Comparison of ENCODE assay signal across 8 cellular contexts in genomic region chr17:6639651-6640535, GRCh38. TPM values are rescaled to one million over a fixed set of nuclear protein-coding genes. Genes with fewer than 3 reads are reported as not detected.
A peak's percentile ranks its signal among the peaks of the same experiment; 100 is the strongest.
DNase-seq lines count a peak whose midpoint lies in the region; ATAC-seq and TF ChIP-seq lines count a peak whose summit lies in the region.

No MANE protein-coding gene starts in this region.

- TF ChIP-seq CTCF in GM13977 (IDR thresholded peaks at IDR 0.05; ENCODE audit: extremely low read depth, insufficient read depth, missing control alignments) (no peak), KMS-11 (conservative IDR thresholded peaks at IDR 0.05; ENCODE audit: low read depth, low read length) (no peak), foreskin fibroblast (IDR thresholded peaks at IDR 0.05; ENCODE audit: low read depth, low read length) (no peak)

- no peak overlapping the region for H2AFZ ChIP-seq in KMS-11 (ENCODE audit: low read depth)
- peak overlapping the region; percentile 100 for H2AFZ ChIP-seq in neuronal stem cell (ENCODE audit: low read length)

- H3K79me1 ChIP-seq in neuronal stem cell (ENCODE audit: low read depth, low read length), result peaks cover 31% of the 10 kb centered on the region

- peak overlapping the region; percentile 69 for H2BK5ac ChIP-seq in neuronal stem cell (ENCODE audit: low read length)

- H3K14ac ChIP-seq in neuronal stem cell (ENCODE audit: low read length), result peak overlapping the region; percentile 76

- H3K4me2 ChIP-seq in KMS-11 (no peak overlapping the region; the same call in 1 of the 2 replicates), neuronal stem cell (ENCODE audit: insufficient read depth, low read length, poor library complexity, severe bottlenecking) (peak overlapping the region; percentile 90)

- H3K4me3 Mint-ChIP-seq in activated T-cell treated with anti-CD3 and anti-CD28 coated beads, Interleukin-2, amount 50 U/mL, for 72 hours, result peak overlapping the region; percentile 90 to 93

- H3K27me3 Mint-ChIP-seq in activated T-cell treated with anti-CD3 and anti-CD28 coated beads, Interleukin-2, amount 50 U/mL, for 72 hours (ENCODE audit: low read depth), result no peaks in the 10 kb centered on the region

- peak overlapping the region; percentile 98 for H3K18ac ChIP-seq in neuronal stem cell (ENCODE audit: low read length)

- H3K36me3 ChIP-seq in KMS-11 (ENCODE audit: insufficient read depth) (no peaks in the 10 kb centered on the region), neuronal stem cell (replicated peaks in 1 of 2; ENCODE audit: control insufficient read depth in 2 of 2, insufficient read depth in 2 of 2, low read length in 2 of 2) (peaks cover 4 to 57% of the 10 kb centered on the region in 2 donors)

- H3K23ac ChIP-seq in neuronal stem cell (ENCODE audit: low read depth, low read length, poor library complexity), result peak overlapping the region; percentile 71

- H3K4me1 Mint-ChIP-seq in activated T-cell treated with anti-CD3 and anti-CD28 coated beads, Interleukin-2, amount 50 U/mL, for 72 hours (ENCODE audit: low read depth), result peaks cover 55% of the 10 kb centered on the region

- H3K4me1 ChIP-seq in KMS-11 (ENCODE audit: low read depth, poor library complexity, severe bottlenecking) (no peaks in the 10 kb centered on the region), neuronal stem cell (ENCODE audit: control insufficient read depth in 2 of 2, insufficient read depth in 1 of 2, low read depth in 1 of 2, low read length in 2 of 2) (peaks cover 9 to 13% of the 10 kb centered on the region in 2 donors)

- peak overlapping the region; percentile 30 for H2BK12ac ChIP-seq in neuronal stem cell (ENCODE audit: low read length)

- H3K4ac ChIP-seq in neuronal stem cell (ENCODE audit: low read length), result peak overlapping the region; percentile 97

- in situ Hi-C loops in GM13977 (cut with MboI; ENCODE audit: low pct_unique_long_range_greater_than_20kb, low sequenced_read_pairs, unreplicated experiment), result no loop called here

- H3K9ac ChIP-seq in KMS-11 (peak overlapping the region; percentile 37; the same call in 1 of the 2 replicates), neuronal stem cell (ENCODE audit: low read depth, low read length, poor library complexity) (peak overlapping the region; percentile 98)

- H2AK5ac ChIP-seq in neuronal stem cell (ENCODE audit: low read depth, low read length), result peak overlapping the region; percentile 97

- no peaks in the 10 kb centered on the region for H3K27me3 ChIP-seq in KMS-11 (ENCODE audit: insufficient read depth, low read depth)
- H3K27me3 ChIP-seq in neuronal stem cell (ENCODE audit: control insufficient read depth in 3 of 3, insufficient read depth in 3 of 3, low read depth in 1 of 3, low read length in 3 of 3), result no peaks in the 10 kb centered on the region

- H3K9me3 Mint-ChIP-seq in activated T-cell treated with anti-CD3 and anti-CD28 coated beads, Interleukin-2, amount 50 U/mL, for 72 hours, result no peaks in the 10 kb centered on the region

- no peaks in the 10 kb centered on the region for H3K9me3 ChIP-seq in neuronal stem cell (replicated peaks in 1 of 2; ENCODE audit: control insufficient read depth in 2 of 2, insufficient read depth in 1 of 2, low read depth in 1 of 2, low read length in 2 of 2)

- no peaks in the 10 kb centered on the region for H4K20me1 ChIP-seq in KMS-11 (ENCODE audit: insufficient read depth)

- H2BK120ac ChIP-seq in neuronal stem cell (ENCODE audit: low read depth, low read length), result no peak overlapping the region

- DNase-seq in A172 (ENCODE audit: low spot score), result peak; percentile 21
- DNase-seq in GM13977 (ENCODE audit: low spot score), result peak; percentile 33
- peak; percentile 35 to 45 for DNase-seq in activated T-cell treated with anti-CD3 and anti-CD28 coated beads, Interleukin-2, amount 50 U/mL, for 72 hours
- peak in 1 of 2 donors; percentile 70 for DNase-seq in foreskin fibroblast
- no peak for DNase-seq in neuronal stem cell (ENCODE audit: low spot score)
- no peak for DNase-seq in NCI-H446 (lab: John Stamatoyannopoulos, UW)

- no peak overlapping the region for H4K8ac ChIP-seq in neuronal stem cell (ENCODE audit: low read depth, low read length)

- H2BK15ac ChIP-seq in neuronal stem cell (ENCODE audit: low read length), result peak overlapping the region; percentile 78

- WGBS in neuronal stem cell (ENCODE audit: extremely low coverage in 2 of 2, insufficient read length in 2 of 2, insufficient replicate concordance in 1 of 2), 2 donors, result no CpG with 5 or more reads among the region's 66 CpGs

- H3K4me3 ChIP-seq in KMS-11 (IDR thresholded peaks at IDR 0.05; ENCODE audit: insufficient read depth, low read depth, low read length) (no peak overlapping the region), foreskin fibroblast (ENCODE audit: low read depth in 1 of 2, low read length in 2 of 2) (peak overlapping the region; percentile 74 to 96), neuronal stem cell (ENCODE audit: low read length in 2 of 2) (peak overlapping the region; percentile 76 to 97)

- H3K27ac Mint-ChIP-seq in activated T-cell treated with anti-CD3 and anti-CD28 coated beads, Interleukin-2, amount 50 U/mL, for 72 hours, result peak overlapping the region; percentile 35

- ATAC-seq in activated T-cell treated with anti-CD3 and anti-CD28 coated beads, Interleukin-2, amount 50 U/mL, for 72 hours (replicated peaks in 1 of 2), result peak; percentile 23 to 30
- ATAC-seq in HG03442 (IDR thresholded peaks at IDR 0.05; ENCODE audit: unreplicated experiment), result no peak

- H3K27ac ChIP-seq in KMS-11 (peak overlapping the region; percentile 40; the same call in 1 of the 2 replicates), neuronal stem cell (replicated peaks; ENCODE audit: low read length) (peak overlapping the region; percentile 94)

- no peak overlapping the region for H4K91ac ChIP-seq in neuronal stem cell (ENCODE audit: low read depth, low read length, poor library complexity)

- peaks cover 0 to 6% of the 10 kb centered on the region in 2 donors for H3K36me3 Mint-ChIP-seq in activated T-cell treated with anti-CD3 and anti-CD28 coated beads, Interleukin-2, amount 50 U/mL, for 72 hours (ENCODE audit: insufficient read depth in 2 of 2)

- H3K79me2 ChIP-seq in KMS-11 (ENCODE audit: insufficient read depth, low read depth), result no peaks in the 10 kb centered on the region

RNA-seq across cellular contexts. Expression of gene KIAA0753, which starts 0.6 kb away (rescaled TPM):
- 18.8 and 21.7 TPM in 2 replicates for total RNA-seq in A172 (2014; rRNA removed; shearing (Covaris generic))
- total RNA-seq in activated T-cell treated with anti-CD3 and anti-CD28 coated beads, Interleukin-2, amount 50 U/mL, for 72 hours, result 10 to 100 TPM; 14.0 to 18.4 TPM
- polyA plus RNA-seq in neuronal stem cell (2013, experiment 1 of 2), result 14.1 TPM
- 14.9 TPM for polyA plus RNA-seq in neuronal stem cell (2013, experiment 2 of 2)

RNA-seq across cellular contexts. Expression of gene TXNDC17, which starts 1.0 kb away (rescaled TPM):
- total RNA-seq in A172 (2014; rRNA removed; shearing (Covaris generic)), result 128 and 236 TPM in 2 replicates
- total RNA-seq in activated T-cell treated with anti-CD3 and anti-CD28 coated beads, Interleukin-2, amount 50 U/mL, for 72 hours, result 10 to 100 TPM; 35.2 to 46.2 TPM
- polyA plus RNA-seq in neuronal stem cell (2013, experiment 1 of 2), result 130 TPM
- polyA plus RNA-seq in neuronal stem cell (2013, experiment 2 of 2), result 139 TPM

RNA-seq across cellular contexts. Expression of gene MED31, which starts 11.5 kb away (rescaled TPM):
- total RNA-seq in A172 (2014; rRNA removed; shearing (Covaris generic)), result 28.1 and 29.1 TPM in 2 replicates
- total RNA-seq in activated T-cell treated with anti-CD3 and anti-CD28 coated beads, Interleukin-2, amount 50 U/mL, for 72 hours, result 1 to 10 TPM; 7.3 to 8.8 TPM
- 39.1 TPM for polyA plus RNA-seq in neuronal stem cell (2013, experiment 1 of 2)
- 41.1 TPM for polyA plus RNA-seq in neuronal stem cell (2013, experiment 2 of 2)

RNA-seq across cellular contexts. Expression of gene C17orf100, which starts 11.7 kb away (rescaled TPM):
- total RNA-seq in A172 (2014; rRNA removed; shearing (Covaris generic)), result 0.24 and 0.89 TPM in 2 replicates
- 1 to 10 TPM; 1.8 to 2.9 TPM for total RNA-seq in activated T-cell treated with anti-CD3 and anti-CD28 coated beads, Interleukin-2, amount 50 U/mL, for 72 hours
- 7.5 TPM for polyA plus RNA-seq in neuronal stem cell (2013, experiment 1 of 2)
- polyA plus RNA-seq in neuronal stem cell (2013, experiment 2 of 2), result 7.7 TPM

Comparison
In these comparisons a context has a peak if more than half of its experiments do, and no peak if none do; other contexts are left out.
1. DNase-seq: peak in A172 (single experiment), GM13977 (single experiment) and activated T-cell treated with anti-CD3 and anti-CD28 coated beads, Interleukin-2, amount 50 U/mL, for 72 hours (2 of 2); none in neuronal stem cell (single experiment) and NCI-H446 (0 of 2).